8 cellular contexts compared by ENCODE assay signal in the genomic region with DNA sequence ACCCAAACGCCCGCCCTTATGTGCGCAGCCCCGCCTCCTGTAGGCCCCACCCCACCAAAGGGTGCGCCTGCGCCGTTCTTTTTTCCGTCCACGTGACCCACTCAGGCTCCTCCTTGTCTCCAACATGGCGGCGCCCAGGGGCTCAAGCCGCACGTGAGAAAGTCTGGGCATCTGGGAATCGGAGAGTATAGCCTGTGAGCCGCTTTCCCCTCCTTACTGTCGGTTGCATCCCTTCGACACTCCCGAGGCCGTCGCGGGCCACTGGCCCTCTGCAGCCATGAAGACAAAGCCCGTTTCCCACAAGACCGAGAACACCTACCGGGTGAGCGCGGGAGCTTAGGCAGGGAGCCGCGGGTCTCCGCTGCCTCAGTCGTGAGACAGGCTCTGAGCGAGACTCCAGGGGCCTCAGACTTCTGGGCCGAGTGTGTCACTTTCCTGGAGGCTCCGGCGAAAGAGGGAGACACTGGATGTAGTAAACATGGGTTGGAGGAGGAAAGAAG.
DNase-seq lines count a peak whose midpoint lies in the region; ATAC-seq and TF ChIP-seq lines count a peak whose summit lies in the region.

UTP20 (plus strand) TSS at position 100 of the 500 bp plus-strand sequence; CDS start at position 278, 178 bp downstream.

- DNase-seq in AG10803 (ENCODE audit: low read depth) (peak; percentile 82), NCI-H446 treated with DMSO at 0.1 percent for 48 hours (lab: John Stamatoyannopoulos, UW) (peak; percentile 69), cerebellar cortex (ENCODE audit: low spot score) (peak; percentile 95), islet precursor cell (peak; percentile 97)
- DNase-seq in activated CD4-positive, CD25-positive, alpha-beta regulatory T cell treated with anti-CD3 and anti-CD28 coated beads, Interleukin-2, amount 50 U/mL, for 16 hours (ENCODE audit: low read depth, low spot score): peak; percentile 90
- peak; percentile 88 to 95 (median 88) for DNase-seq in stimulated activated CD4-positive, alpha-beta T cell treated with anti-CD3 and anti-CD28 coated beads, Interleukin-12 subunit alpha, Interleukin-12 subunit beta, amount 100 ng/mL, for 48 hours (ENCODE audit: low read depth in 2 of 3, low spot score in 1 of 3)

- peak within 1 kb of the TSS; percentile 98 for H3K4me3 ChIP-seq in AG10803 (ENCODE audit: low read length)

- ATAC-seq in GM19035 (IDR thresholded peaks at IDR 0.05; ENCODE audit: unreplicated experiment): peak; percentile 100
- peak; percentile 99 for ATAC-seq in HG03342 (IDR thresholded peaks at IDR 0.05; ENCODE audit: unreplicated experiment)

- no peak for TF ChIP-seq CTCF in AG10803 (conservative IDR thresholded peaks at IDR 0.05; ENCODE audit: low read length)

Comparison
In these comparisons a context has a peak if more than half of its experiments do, and no peak if none do; other contexts are left out.
1. Peak in every context shown above with its lines: DNase-seq, ATAC-seq and H3K4me3 ChIP-seq.